ENCODE assay signal across 12 cellular contexts in the genomic region with DNA sequence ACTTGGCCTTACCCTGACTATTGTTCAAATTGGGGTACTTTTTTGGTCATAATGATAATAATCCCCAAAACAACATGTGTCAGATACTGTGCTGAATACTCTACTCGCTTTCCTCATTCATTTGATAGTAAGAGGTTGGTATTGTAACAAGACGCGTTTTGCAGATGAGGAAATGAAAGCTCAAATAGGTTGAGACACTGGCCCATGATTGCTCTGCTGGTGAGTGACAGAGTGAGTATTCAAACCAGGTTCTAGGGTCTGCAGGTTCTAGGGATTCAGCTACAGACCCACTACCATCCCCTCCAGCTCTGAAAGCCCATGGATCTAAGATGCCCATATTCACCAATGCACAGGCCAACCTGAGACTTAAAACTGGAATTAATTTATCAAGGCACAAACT. TPM values are rescaled to one million over a fixed set of nuclear protein-coding genes. Genes with fewer than 3 reads are reported as not detected.
DNase-seq lines count a peak whose midpoint lies in the region; ATAC-seq and TF ChIP-seq lines count a peak whose summit lies in the region.
"Had no signal": no experiment of that assay in that cellular context is flagged by ENCODE, and none has a peak within 500 bp of the region (broad histone marks: within the 10 kb centered on the region; RNA-seq: fewer than 3 reads in every experiment).

No MANE protein-coding gene starts in this region.

- no peaks in the 10 kb centered on the region for H3K9me3 ChIP-seq in body of pancreas
- H3K9me3 ChIP-seq in gastroesophageal sphincter: no peaks in the 10 kb centered on the region
- H3K9me3 ChIP-seq: adrenal gland had no signal

- H3K4me3 ChIP-seq in body of pancreas (no peak overlapping the region), gastroesophageal sphincter (no peak overlapping the region)
- H3K4me3 ChIP-seq: SK-N-MC had no signal

- H3K4me1 ChIP-seq in body of pancreas (peaks cover 19% of the 10 kb centered on the region), gastroesophageal sphincter (peaks cover 4 to 33% (median 6%) of the 10 kb centered on the region in 3 donors)

- DNase-seq in CD1c-positive myeloid dendritic cell (ENCODE audit: extremely low spot score) (peak; percentile 15), head of caudate nucleus (no peak), body of pancreas (no peak)
- no peak for DNase-seq in activated naive CD8-positive, alpha-beta T cell treated with anti-CD3 and anti-CD28 coated beads, Interleukin-2, amount 50 U/mL, for 24 hours
- DNase-seq in activated effector memory CD4-positive, alpha-beta T cell treated with anti-CD3 and anti-CD28 coated beads, Interleukin-2, amount 50 U/mL, for 16 hours: no peak
- DNase-seq: adrenal gland, H7, MM.1S had no signal

- H3K27ac ChIP-seq in body of pancreas: no peak overlapping the region
- no peak overlapping the region for H3K27ac ChIP-seq in gastroesophageal sphincter
- H3K27ac ChIP-seq: adrenal gland, SK-N-MC had no signal

- no peaks in the 10 kb centered on the region for H3K9me3 Mint-ChIP-seq in activated naive CD8-positive, alpha-beta T cell treated with anti-CD3 and anti-CD28 coated beads, Interleukin-2, amount 50 U/mL, for 24 hours

- H3K27ac Mint-ChIP-seq in activated naive CD8-positive, alpha-beta T cell treated with anti-CD3 and anti-CD28 coated beads, Interleukin-2, amount 50 U/mL, for 24 hours: no peak overlapping the region

- no peak for TF ChIP-seq EP300 in gastroesophageal sphincter (IDR thresholded peaks at IDR 0.05)

- no peaks in the 10 kb centered on the region for H3K27me3 Mint-ChIP-seq in activated naive CD8-positive, alpha-beta T cell treated with anti-CD3 and anti-CD28 coated beads, Interleukin-2, amount 50 U/mL, for 24 hours

- TF ChIP-seq POLR2A in body of pancreas (IDR thresholded peaks at IDR 0.05) (no peak), gastroesophageal sphincter (IDR thresholded peaks at IDR 0.05) (no peak)

- 44 to 46% methylated on average over 3 of the region's 3 CpGs for WGBS in body of pancreas, 2 donors
- 75 to 81% methylated on average over 3 of the region's 3 CpGs for WGBS in gastroesophageal sphincter (ENCODE audit: low coverage in 1 of 2), 2 donors

- intact Hi-C loops in head of caudate nucleus (cut with DNase I) (no loop called here), body of pancreas (cut with DNase I) (no loop called here)

- H3K36me3 ChIP-seq in body of pancreas (replicated peaks in 1 of 2; ENCODE audit: insufficient read depth in 1 of 2, low read depth in 2 of 2) (no peaks in the 10 kb centered on the region), gastroesophageal sphincter (no peaks in the 10 kb centered on the region)
- H3K36me3 ChIP-seq: adrenal gland had no signal

- peaks cover 43% of the 10 kb centered on the region for H3K4me1 Mint-ChIP-seq in activated naive CD8-positive, alpha-beta T cell treated with anti-CD3 and anti-CD28 coated beads, Interleukin-2, amount 50 U/mL, for 24 hours

- TF ChIP-seq CTCF in body of pancreas (IDR thresholded peaks at IDR 0.05) (no peak), gastroesophageal sphincter (IDR thresholded peaks at IDR 0.05) (no peak)

- H3K4me3 Mint-ChIP-seq in activated naive CD8-positive, alpha-beta T cell treated with anti-CD3 and anti-CD28 coated beads, Interleukin-2, amount 50 U/mL, for 24 hours: peak overlapping the region; percentile 96

- H3K27me3 ChIP-seq in body of pancreas (no peaks in the 10 kb centered on the region), gastroesophageal sphincter (no peaks in the 10 kb centered on the region)
- H3K27me3 ChIP-seq: adrenal gland had no signal

- peaks cover 2% of the 10 kb centered on the region for H3K36me3 Mint-ChIP-seq in activated naive CD8-positive, alpha-beta T cell treated with anti-CD3 and anti-CD28 coated beads, Interleukin-2, amount 50 U/mL, for 24 hours (ENCODE audit: low read depth)

- peak; percentile 40 for ATAC-seq in GM18511 (IDR thresholded peaks at IDR 0.05; ENCODE audit: unreplicated experiment)
- ATAC-seq in HG03432 (IDR thresholded peaks at IDR 0.05; ENCODE audit: unreplicated experiment): peak; percentile 30
- ATAC-seq in activated naive CD8-positive, alpha-beta T cell treated with anti-CD3 and anti-CD28 coated beads, Interleukin-2, amount 50 U/mL, for 24 hours: no peak
- ATAC-seq in body of pancreas: no peak
- no peak for ATAC-seq in gastroesophageal sphincter

RNA-seq across cellular contexts. Expression of gene ENPP4, which starts 1.3 kb away (rescaled TPM):
- total RNA-seq in body of pancreas (1 to 10 TPM; 5.9 to 9.9 TPM), gastroesophageal sphincter (10 to 100 TPM; 20.4 to 43.4 (median 30.1) TPM)

RNA-seq across cellular contexts. Expression of gene ENPP5, which starts 42.3 kb away (rescaled TPM):
- 1 to 10 TPM; 5.6 to 8.8 TPM for total RNA-seq in body of pancreas
- total RNA-seq in gastroesophageal sphincter: 1 to 10 TPM in 3 of 4 donors, under 1 TPM in 1; 0.47 to 2.6 (median 1.3) TPM

Comparison
In these comparisons a context has a peak if more than half of its experiments do, and no peak if none do; other contexts are left out.
1. ATAC-seq: peak in GM18511 (single experiment) and HG03432 (single experiment); none in activated naive CD8-positive, alpha-beta T cell treated with anti-CD3 and anti-CD28 coated beads, Interleukin-2, amount 50 U/mL, for 24 hours (single experiment), body of pancreas (single experiment) and gastroesophageal sphincter (single experiment).